In genomic region chr1:203180611-203181330, GRCh38 we compare ENCODE assay signal across 26 cellular contexts. TPM values are rescaled to one million over a fixed set of nuclear protein-coding genes. Genes with fewer than 3 reads are reported as not detected.
"Had no signal": no experiment of that assay in that cellular context is flagged by ENCODE, and none has a peak within 500 bp of the region (broad histone marks: within the 10 kb centered on the region; RNA-seq: fewer than 3 reads in every experiment).

No MANE protein-coding gene starts in this region.

- H3K27ac ChIP-seq: brain microvascular endothelial cell, coronary artery, foreskin keratinocyte, lower lobe of right lung, prostate gland, testis had no signal

- ATAC-seq: activated CD8-positive, alpha-beta T cell treated with anti-CD3 and anti-CD28 coated beads for 36 hours; activated naive CD8-positive, alpha-beta T cell treated with anti-CD3 and anti-CD28 coated beads, Interleukin-2, amount 50 U/mL, for 24 hours; foreskin keratinocyte; lower lobe of right lung; natural killer cell; right cardiac atrium; T-cell had no signal

- H3K27ac Mint-ChIP-seq: activated CD4-positive, alpha-beta T cell treated with anti-CD3 and anti-CD28 coated beads, Interleukin-2, amount 10 ng/mL, durations not matched to agents 24 days and 14 days; activated CD8-positive, alpha-beta T cell treated with anti-CD3 and anti-CD28 coated beads for 36 hours; activated naive CD4-positive, alpha-beta T cell treated with anti-CD3 and anti-CD28 coated beads, Interleukin-2, amount 10 ng/mL, durations not matched to agents 7 days and 5 days; activated naive CD8-positive, alpha-beta T cell treated with anti-CD3 and anti-CD28 coated beads, Interleukin-2, amount 50 U/mL, for 24 hours; activated T-cell treated with anti-CD3 and anti-CD28 coated beads, Interleukin-2, amount 50 U/mL, for 24 hours; activated T-helper 2 cell treated with anti-CD3 and anti-CD28 coated beads, Interferon-gamma antibody, Interleukin-2, Interleukin-4, amounts not matched to agents 10 μg/mL and 5 μg/mL and 100 μg/mL, durations not matched to agents 14 hours and 24 hours and 36 hours; natural killer cell; T-cell; type B pancreatic cell had no signal

- H3K36me3 ChIP-seq: brain microvascular endothelial cell, lower lobe of right lung, prostate gland had no signal

- H3K9me3 ChIP-seq: lower lobe of right lung, prostate gland, testis had no signal

- H3K27me3 Mint-ChIP-seq: activated CD4-positive, alpha-beta T cell treated with anti-CD3 and anti-CD28 coated beads, Interleukin-2, amount 10 ng/mL, durations not matched to agents 24 days and 14 days; activated CD8-positive, alpha-beta T cell treated with anti-CD3 and anti-CD28 coated beads for 36 hours had no signal

- H3K36me3 Mint-ChIP-seq: activated naive CD4-positive, alpha-beta T cell treated with anti-CD3 and anti-CD28 coated beads, Interleukin-2, amount 10 ng/mL, durations not matched to agents 7 days and 5 days; natural killer cell; T-cell; type B pancreatic cell had no signal

- H3K4me1 ChIP-seq: foreskin keratinocyte, prostate gland had no signal

- H3K4me3 Mint-ChIP-seq: activated CD4-positive, alpha-beta T cell treated with anti-CD3 and anti-CD28 coated beads, Interleukin-2, amount 10 ng/mL, durations not matched to agents 24 days and 14 days; activated CD8-positive, alpha-beta T cell treated with anti-CD3 and anti-CD28 coated beads for 36 hours; activated naive CD4-positive, alpha-beta T cell treated with anti-CD3 and anti-CD28 coated beads, Interleukin-2, amount 10 ng/mL, durations not matched to agents 7 days and 5 days; activated naive CD8-positive, alpha-beta T cell treated with anti-CD3 and anti-CD28 coated beads, Interleukin-2, amount 50 U/mL, for 24 hours; activated T-cell treated with anti-CD3 and anti-CD28 coated beads, Interleukin-2, amount 50 U/mL, for 24 hours; central memory CD8-positive, alpha-beta T cell; natural killer cell; T-cell; type B pancreatic cell had no signal

- DNase-seq: activated CD4-positive, alpha-beta T cell treated with anti-CD3 and anti-CD28 coated beads, Interleukin-2, amount 10 ng/mL, durations not matched to agents 24 days and 14 days; activated CD4-positive, CD25-positive, alpha-beta regulatory T cell; activated CD8-positive, alpha-beta T cell treated with anti-CD3 and anti-CD28 coated beads for 36 hours; activated naive CD4-positive, alpha-beta T cell treated with anti-CD3 and anti-CD28 coated beads, Interleukin-2, amount 10 ng/mL, durations not matched to agents 7 days and 5 days; activated naive CD8-positive, alpha-beta T cell treated with anti-CD3 and anti-CD28 coated beads, Interleukin-2, amount 50 U/mL, for 24 hours; activated T-cell treated with anti-CD3 and anti-CD28 coated beads, Interleukin-2, amount 50 U/mL, for 24 hours; brain microvascular endothelial cell; foreskin keratinocyte; glutamatergic neuron; hypothalamus; islet precursor cell; lower lobe of right lung; natural killer cell; right cardiac atrium; stimulated activated CD4-positive, alpha-beta T cell treated with anti-CD3 and anti-CD28 coated beads, Interleukin-4, amount 100 ng/mL, for 1 hour; T-cell had no signal

- H3K9me3 Mint-ChIP-seq: activated CD4-positive, alpha-beta T cell treated with anti-CD3 and anti-CD28 coated beads, Interleukin-2, amount 10 ng/mL, durations not matched to agents 24 days and 14 days; activated CD8-positive, alpha-beta T cell treated with anti-CD3 and anti-CD28 coated beads for 36 hours; activated naive CD4-positive, alpha-beta T cell treated with anti-CD3 and anti-CD28 coated beads, Interleukin-2, amount 10 ng/mL, durations not matched to agents 7 days and 5 days; activated naive CD8-positive, alpha-beta T cell treated with anti-CD3 and anti-CD28 coated beads, Interleukin-2, amount 50 U/mL, for 24 hours; activated T-cell treated with anti-CD3 and anti-CD28 coated beads, Interleukin-2, amount 50 U/mL, for 24 hours; activated T-helper 2 cell treated with anti-CD3 and anti-CD28 coated beads, Interferon-gamma antibody, Interleukin-2, Interleukin-4, amounts not matched to agents 10 μg/mL and 5 μg/mL and 100 μg/mL, durations not matched to agents 14 hours and 24 hours and 36 hours; central memory CD8-positive, alpha-beta T cell; natural killer cell; T-cell; type B pancreatic cell had no signal

- H3K27me3 ChIP-seq: brain microvascular endothelial cell, testis had no signal

- H3K4me1 Mint-ChIP-seq: activated CD4-positive, alpha-beta T cell treated with anti-CD3 and anti-CD28 coated beads, Interleukin-2, amount 10 ng/mL, durations not matched to agents 24 days and 14 days; activated naive CD4-positive, alpha-beta T cell treated with anti-CD3 and anti-CD28 coated beads, Interleukin-2, amount 10 ng/mL, durations not matched to agents 7 days and 5 days; activated naive CD8-positive, alpha-beta T cell treated with anti-CD3 and anti-CD28 coated beads, Interleukin-2, amount 50 U/mL, for 24 hours; central memory CD8-positive, alpha-beta T cell; natural killer cell; T-cell had no signal

- H3K4me3 ChIP-seq: coronary artery, lower lobe of right lung, prostate gland, skin epidermis, testis had no signal

RNA-seq across cellular contexts. Expression of gene MYBPH, which starts 5.1 kb away (rescaled TPM):
- total RNA-seq: activated CD4-positive, alpha-beta T cell treated with anti-CD3 and anti-CD28 coated beads, Interleukin-2, amount 10 ng/mL, durations not matched to agents 24 days and 14 days; activated CD8-positive, alpha-beta T cell treated with anti-CD3 and anti-CD28 coated beads for 36 hours; activated T-helper 2 cell treated with anti-CD3 and anti-CD28 coated beads, Interferon-gamma antibody, Interleukin-2, Interleukin-4, amounts not matched to agents 10 μg/mL and 5 μg/mL and 100 μg/mL, durations not matched to agents 14 hours and 24 hours and 36 hours; aorta; epithelial cell of proximal tubule; foreskin keratinocyte; lower lobe of right lung; natural killer cell; right cardiac atrium; T-cell had no signal

RNA-seq across cellular contexts. Expression of gene CHI3L1, which starts 5.7 kb away (rescaled TPM):
- total RNA-seq: activated CD4-positive, alpha-beta T cell treated with anti-CD3 and anti-CD28 coated beads, Interleukin-2, amount 10 ng/mL, durations not matched to agents 24 days and 14 days; activated CD8-positive, alpha-beta T cell treated with anti-CD3 and anti-CD28 coated beads for 36 hours; activated T-helper 2 cell treated with anti-CD3 and anti-CD28 coated beads, Interferon-gamma antibody, Interleukin-2, Interleukin-4, amounts not matched to agents 10 μg/mL and 5 μg/mL and 100 μg/mL, durations not matched to agents 14 hours and 24 hours and 36 hours; foreskin keratinocyte had no signal

RNA-seq across cellular contexts. Expression of gene CHIT1, which starts 48.7 kb away (rescaled TPM):
- total RNA-seq: epithelial cell of proximal tubule, fibroblast of lung, foreskin keratinocyte had no signal

RNA-seq across cellular contexts. Expression of gene ADORA1, which starts 53.2 kb away (rescaled TPM):
- total RNA-seq: activated CD4-positive, alpha-beta T cell treated with anti-CD3 and anti-CD28 coated beads, Interleukin-2, amount 10 ng/mL, durations not matched to agents 24 days and 14 days; activated CD8-positive, alpha-beta T cell treated with anti-CD3 and anti-CD28 coated beads for 36 hours; activated T-helper 2 cell treated with anti-CD3 and anti-CD28 coated beads, Interferon-gamma antibody, Interleukin-2, Interleukin-4, amounts not matched to agents 10 μg/mL and 5 μg/mL and 100 μg/mL, durations not matched to agents 14 hours and 24 hours and 36 hours; natural killer cell; T-cell had no signal
